9 cellular contexts compared by ENCODE assay signal in genomic region chr6:20291764-20292227, GRCh38.
A peak's percentile ranks its signal among the peaks of the same experiment; 100 is the strongest.
DNase-seq lines count a peak whose midpoint lies in the region; FAIRE-seq and TF ChIP-seq lines count a peak whose summit lies in the region.
"Had no signal": no experiment of that assay in that cellular context is flagged by ENCODE, and none has a peak within 500 bp of the region (broad histone marks: within the 10 kb centered on the region; RNA-seq: fewer than 3 reads in every experiment).

No MANE protein-coding gene starts in this region.

- in situ Hi-C loops in HAP-1 (cut with MboI; ENCODE audit: low sequenced_read_pairs), result loop anchor here (5.0 kb wide), 1 partner anchor 231 kb away; no protein-coding TSS in a partner anchor

- no peaks in the 10 kb centered on the region for H3K4me1 ChIP-seq in HAP-1
- no peaks in the 10 kb centered on the region for H3K4me1 ChIP-seq in MM.1S (ENCODE audit: low read length)
- no peaks in the 10 kb centered on the region for H3K4me1 ChIP-seq in ovary (ENCODE audit: insufficient read depth)
- H3K4me1 ChIP-seq in tibial nerve, result peaks cover 0 to 4% (median 2%) of the 10 kb centered on the region in 4 donors

- TF ChIP-seq CTCF in MM.1S (IDR thresholded peaks at IDR 0.05; ENCODE audit: low read length), result peak; percentile 86
- TF ChIP-seq CTCF in ovary (IDR thresholded peaks at IDR 0.05), result peak; percentile 25 to 74 (median 54)
- peak; percentile 81 to 90 (median 83) for TF ChIP-seq CTCF in tibial nerve (IDR thresholded peaks at IDR 0.05)

- no peak overlapping the region for H3K9ac ChIP-seq in MM.1S (ENCODE audit: low read length)

- no peak for TF ChIP-seq EP300 in ovary (IDR thresholded peaks at IDR 0.05)
- TF ChIP-seq EP300 in tibial nerve (IDR thresholded peaks at IDR 0.05), result no peak

- peak overlapping the region; percentile 41 for H2AFZ ChIP-seq in MM.1S (ENCODE audit: low read length)

- no peaks in the 10 kb centered on the region for H3K79me2 ChIP-seq in MM.1S (ENCODE audit: low read length)

- H3K27ac ChIP-seq in MM.1S (ENCODE audit: low read length) (no peak overlapping the region), ovary (no peak overlapping the region), tibial nerve (no peak overlapping the region)
- H3K27ac ChIP-seq: skin epidermis had no signal

- intact Hi-C loops in ovary (cut with DNase I), result loop anchor here in 2 of 4 donors (5.0 to 10.0 kb wide), 2 partner anchors 233 to 236 kb away; no protein-coding TSS in a partner anchor

- H4K20me1 ChIP-seq in MM.1S (ENCODE audit: insufficient read depth, low read length), result no peaks in the 10 kb centered on the region

- no peak for FAIRE-seq in frontal cortex (lab: Jason Lieb, UNC)

- WGBS in ovary, 3 donors, result 0 to 3% (median 1%) methylated on average over 7 of the region's 7 CpGs
- WGBS in tibial nerve, 2 donors, result 3 to 4% methylated on average over 7 of the region's 7 CpGs

- H3K9me3 ChIP-seq in HAP-1 (no peaks in the 10 kb centered on the region), MM.1S (replicated peaks; ENCODE audit: insufficient read depth, low read length) (no peaks in the 10 kb centered on the region), ovary (no peaks in the 10 kb centered on the region), tibial nerve (no peaks in the 10 kb centered on the region)

- H3K4me3 ChIP-seq in HAP-1, result no peak overlapping the region
- no peak overlapping the region for H3K4me3 ChIP-seq in MM.1S (ENCODE audit: low read length)
- H3K4me3 ChIP-seq in ovary, result no peak overlapping the region
- no peak overlapping the region for H3K4me3 ChIP-seq in tibial nerve
- H3K4me3 ChIP-seq: skin epidermis had no signal

- TF ChIP-seq POLR2A in ovary (IDR thresholded peaks at IDR 0.05), result no peak
- no peak for TF ChIP-seq POLR2A in tibial nerve (IDR thresholded peaks at IDR 0.05)

- H3K9me2 ChIP-seq in MM.1S (replicated peaks; ENCODE audit: insufficient read depth, low read length), result no peaks in the 10 kb centered on the region

- DNase-seq in GF-D8 (lab: John Stamatoyannopoulos, UW) (peak; percentile 38), HAP-1 (ENCODE audit: low spot score in 2 of 2) (peak; percentile 75 to 90), MM.1S (peak; percentile 61), SHP77 treated with DMSO at 0.1 percent for 48 hours (lab: John Stamatoyannopoulos, UW) (peak; percentile 34), frontal cortex (ENCODE audit: low spot score in 2 of 2) (peak; percentile 29 to 44), ovary (peak; percentile 60 to 82 (median 75)), tibial nerve (ENCODE audit: low spot score in 2 of 2) (peak; percentile 83 to 96)
- peak; percentile 47 for DNase-seq in activated effector memory CD4-positive, alpha-beta T cell treated with Interleukin-2 at 50 U/mL for 16 hours

- no peaks in the 10 kb centered on the region for H3F3A ChIP-seq in MM.1S (ENCODE audit: insufficient read depth, low read length)

- H3K27me3 ChIP-seq in HAP-1 (ENCODE audit: low read depth) (no peaks in the 10 kb centered on the region), MM.1S (replicated peaks; ENCODE audit: insufficient read depth, low read length) (no peaks in the 10 kb centered on the region), ovary (no peaks in the 10 kb centered on the region), tibial nerve (no peaks in the 10 kb centered on the region)

- H3K4me2 ChIP-seq in MM.1S (ENCODE audit: low read depth, low read length), result peak overlapping the region; percentile 42

- no peaks in the 10 kb centered on the region for H3K36me3 ChIP-seq in HAP-1 (replicated peaks)
- H3K36me3 ChIP-seq in MM.1S (replicated peaks; ENCODE audit: insufficient read depth, low read length), result no peaks in the 10 kb centered on the region
- H3K36me3 ChIP-seq in ovary, result no peaks in the 10 kb centered on the region
- no peaks in the 10 kb centered on the region for H3K36me3 ChIP-seq in tibial nerve

Comparison
In these comparisons a context has a peak if more than half of its experiments do, and no peak if none do; other contexts are left out.
1. DNase-seq: peak in every context shown above with its lines; median percentile 90 in tibial nerve; 82 in HAP-1; 75 in ovary; 61 in MM.1S; 47 in activated effector memory CD4-positive, alpha-beta T cell treated with Interleukin-2 at 50 U/mL for 16 hours; 38 in GF-D8; 36 in frontal cortex; 34 in SHP77 treated with DMSO at 0.1 percent for 48 hours.